In genomic region chr2:109279243-109279860, GRCh38 we compare ENCODE assay signal across 21 cellular contexts.
DNase-seq lines count a peak whose midpoint lies in the region; ATAC-seq, FAIRE-seq and TF ChIP-seq lines count a peak whose summit lies in the region.
"Had no signal": no experiment of that assay in that cellular context is flagged by ENCODE, and none has a peak within 500 bp of the region (broad histone marks: within the 10 kb centered on the region; RNA-seq: fewer than 3 reads in every experiment).

No MANE protein-coding gene starts in this region.

- H3K36me3 ChIP-seq in endothelial cell of umbilical vein (ENCODE audit: control insufficient read depth in 2 of 2, extremely low read depth in 1 of 2, insufficient read depth in 2 of 2, low read length in 2 of 2) (no peaks in the 10 kb centered on the region), upper lobe of right lung (no peaks in the 10 kb centered on the region), GM23248 (ENCODE audit: low read depth) (no peaks in the 10 kb centered on the region), pancreas (no peaks in the 10 kb centered on the region)
- H3K36me3 ChIP-seq: tibial nerve had no signal

- TF ChIP-seq POLR2A in endothelial cell of umbilical vein (IDR thresholded peaks at IDR 0.05; ENCODE audit: low read depth, low read length), result no peak

- H3K9me2 ChIP-seq in GM23248 (ENCODE audit: insufficient read depth), result no peaks in the 10 kb centered on the region

- FAIRE-seq in endothelial cell of umbilical vein (lab: Jason Lieb, UNC) (peak; percentile 64), pancreas (lab: Jason Lieb, UNC) (no peak)
- FAIRE-seq: A204.1, endometrium, GM18507 had no signal

- peak; percentile 43 for DNase-seq in left cardiac atrium
- no peak for DNase-seq in cardiac septum (ENCODE audit: low spot score)
- DNase-seq in endothelial cell of umbilical vein (ENCODE audit: low read depth, low spot score), result peak; percentile 47
- DNase-seq in lung microvascular endothelial cell (ENCODE audit: low read depth in 2 of 2), result peak; percentile 65 to 70
- DNase-seq in upper lobe of right lung, result no peak
- no peak for DNase-seq in GM23248
- DNase-seq in pancreas, result no peak
- DNase-seq in NCI-H1694 (lab: John Stamatoyannopoulos, UW), result no peak
- DNase-seq: activated CD4-positive, alpha-beta T cell treated with anti-CD3 and anti-CD28 coated beads, Interleukin-2, amount 50 U/mL, for 4 hours; activated T-cell treated with anti-CD3 and anti-CD28 coated beads, Interleukin-2, amount 50 U/mL, for 4 hours; central memory CD4-positive, alpha-beta T cell; DMS153; glutamatergic neuron; naive B cell; NCI-H1436; retina; stimulated activated CD4-positive, alpha-beta T cell treated with anti-CD3 and anti-CD28 coated beads, Interleukin-2, amount 100 ng/mL, for 24 hours had no signal

- dilution Hi-C loops in endothelial cell of umbilical vein (cut with MboI; ENCODE audit: extremely low pct_ligation_motif_present, low sequenced_read_pairs), result no loop called here

- POLR2A ChIA-PET in endothelial cell of umbilical vein (lab: Charles Lee), result interaction anchor here (0.7 kb wide), 1 partner anchor 16 kb away, joined by 6 read pairs; no protein-coding TSS in a partner anchor

- H3K4me2 ChIP-seq in endothelial cell of umbilical vein (ENCODE audit: insufficient read depth, low read length), result no peak overlapping the region
- H3K4me2 ChIP-seq in GM23248 (ENCODE audit: unreplicated experiment), result no peak overlapping the region

- no peak overlapping the region for H2AFZ ChIP-seq in endothelial cell of umbilical vein (ENCODE audit: low read depth, low read length)
- no peak overlapping the region for H2AFZ ChIP-seq in GM23248

- no peaks in the 10 kb centered on the region for H4K20me1 ChIP-seq in endothelial cell of umbilical vein (replicated peaks; ENCODE audit: control insufficient read depth, extremely low read depth, insufficient read depth, low read length)
- no peaks in the 10 kb centered on the region for H4K20me1 ChIP-seq in GM23248 (ENCODE audit: insufficient read depth)

- H3F3A ChIP-seq in GM23248 (ENCODE audit: insufficient read depth), result no peaks in the 10 kb centered on the region

- intact Hi-C loops in left cardiac atrium (cut with DNase I) (no loop called here), cardiac septum (cut with DNase I) (no loop called here), endothelial cell of umbilical vein (cut with micrococcal nuclease) (no loop called here), upper lobe of right lung (cut with DNase I) (no loop called here), pancreas (cut with DNase I) (no loop called here)

- H3K4me1 ChIP-seq in endothelial cell of umbilical vein (ENCODE audit: control insufficient read depth, extremely low read depth, insufficient read depth, low read length) (peaks cover 20% of the 10 kb centered on the region), upper lobe of right lung (peaks cover 14% of the 10 kb centered on the region), GM23248 (ENCODE audit: insufficient read depth) (no peaks in the 10 kb centered on the region), pancreas (no peaks in the 10 kb centered on the region)

- H3K27me3 ChIP-seq in endothelial cell of umbilical vein (ENCODE audit: control insufficient read depth in 2 of 2, insufficient read depth in 2 of 2, low read length in 2 of 2), result no peaks in the 10 kb centered on the region
- H3K27me3 ChIP-seq in upper lobe of right lung, result no peaks in the 10 kb centered on the region
- H3K27me3 ChIP-seq in GM23248 (replicated peaks; ENCODE audit: insufficient read depth), result no peaks in the 10 kb centered on the region
- H3K27me3 ChIP-seq in pancreas, result no peaks in the 10 kb centered on the region
- H3K27me3 ChIP-seq: tibial nerve had no signal

- CTCF ChIA-PET in endothelial cell of umbilical vein (lab: Charles Lee), result interaction anchor here (0.8 to 1.9 kb wide), 3 partner anchors 16 to 231 kb away, joined by 4 to 6 read pairs (median 4); no protein-coding TSS in a partner anchor

- no peak for ATAC-seq in left cardiac atrium
- peak; percentile 38 for ATAC-seq in upper lobe of right lung
- no peak for ATAC-seq in pancreas
- ATAC-seq: activated T-cell treated with anti-CD3 and anti-CD28 coated beads, Interleukin-2, amount 50 U/mL, for 4 hours had no signal

- no peak overlapping the region for H3K9ac ChIP-seq in endothelial cell of umbilical vein (replicated peaks; ENCODE audit: extremely low read depth, insufficient read depth, low read length)
- no peak overlapping the region for H3K9ac ChIP-seq in GM23248

- H3K79me2 ChIP-seq in endothelial cell of umbilical vein (ENCODE audit: control insufficient read depth, insufficient read depth, low read length) (peaks cover 4% of the 10 kb centered on the region), GM23248 (ENCODE audit: insufficient read depth) (peaks cover 6% of the 10 kb centered on the region; the same call in 1 of the 2 replicates)

- BruUV-seq in endothelial cell of umbilical vein (replicated peaks; lab: Mats Ljungman, UMichigan), result no TSS peak

- in situ Hi-C loops in GM23248 (cut with MboI), result no loop called here

- 91 to 92% methylated on average over 15 of the region's 15 CpGs for WGBS in GM23248 (ENCODE audit: low coverage in 1 of 2, low lambda C conversion rate in 2 of 2, missing lambda C conversion rate in 2 of 2), 2 experiments
- 69 to 71% methylated on average over 15 of the region's 15 CpGs for WGBS in pancreas, 2 donors

- H3K9me1 ChIP-seq in endothelial cell of umbilical vein (replicated peaks; ENCODE audit: control insufficient read depth, extremely low read depth, insufficient read depth, low read length), result no peaks in the 10 kb centered on the region

- H3K4me3 ChIP-seq in endothelial cell of umbilical vein (replicated peaks in 1 of 3; ENCODE audit: insufficient read depth in 1 of 3, low read depth in 1 of 3, low read length in 3 of 3), result no peak overlapping the region
- H3K4me3 ChIP-seq in upper lobe of right lung, result no peak overlapping the region
- H3K4me3 ChIP-seq in GM23248, result no peak overlapping the region
- H3K4me3 ChIP-seq in pancreas, result no peak overlapping the region
- H3K4me3 ChIP-seq: tibial nerve had no signal

- H3K9me3 ChIP-seq in endothelial cell of umbilical vein (replicated peaks; ENCODE audit: control insufficient read depth, insufficient read depth, low read length) (no peaks in the 10 kb centered on the region), upper lobe of right lung (no peaks in the 10 kb centered on the region), GM23248 (ENCODE audit: low read depth) (no peaks in the 10 kb centered on the region), pancreas (no peaks in the 10 kb centered on the region)
- H3K9me3 ChIP-seq: tibial nerve had no signal

- H3K27ac ChIP-seq in endothelial cell of umbilical vein (ENCODE audit: insufficient read depth, low read depth, low read length) (no peak overlapping the region), upper lobe of right lung (no peak overlapping the region), GM23248 (no peak overlapping the region), pancreas (no peak overlapping the region)
- H3K27ac ChIP-seq: tibial nerve had no signal

- TF ChIP-seq CTCF in endothelial cell of umbilical vein (IDR thresholded peaks at IDR 0.05; ENCODE audit: extremely low read depth in 1 of 2, insufficient read depth in 1 of 2, low read depth in 1 of 2, low read length in 2 of 2) (no peak), upper lobe of right lung (IDR thresholded peaks at IDR 0.05) (no peak), pancreas (IDR thresholded peaks at IDR 0.05) (no peak)

TF ChIP-seq in endothelial cell of umbilical vein, 7 proteins besides CTCF, POLR2A, EP300 and RAD21:
- no peak for TF ChIP-seq MAX (IDR thresholded peaks at IDR 0.05; ENCODE audit: insufficient read depth, insufficient read length)
- no peak for TF ChIP-seq GATA2 (IDR thresholded peaks at IDR 0.05; ENCODE audit: insufficient read depth, insufficient read length, low read depth, low read length)
- TF ChIP-seq JUN (IDR thresholded peaks at IDR 0.05; ENCODE audit: borderline replicate concordance, insufficient read depth, insufficient read length, low read depth), result peak; percentile 23
- no peak for TF ChIP-seq MYC (IDR thresholded peaks at IDR 0.05; ENCODE audit: low read depth, low read length)
- TF ChIP-seq FOS (IDR thresholded peaks at IDR 0.05; ENCODE audit: borderline replicate concordance, insufficient read depth, low read length), result no peak
- no peak for TF ChIP-seq EZH2 (IDR thresholded peaks at IDR 0.05; ENCODE audit: borderline replicate concordance, low read depth, low read length, severe bottlenecking)

Comparison
In these comparisons a context has a peak if more than half of its experiments do, and no peak if none do; other contexts are left out.
1. DNase-seq: peak in left cardiac atrium (single experiment), endothelial cell of umbilical vein (single experiment) and lung microvascular endothelial cell (2 of 2); none in cardiac septum (single experiment), upper lobe of right lung (single experiment), GM23248 (single experiment), pancreas (0 of 6) and NCI-H1694 (single experiment).